22 cellular contexts compared by ENCODE assay signal in the genomic region with DNA sequence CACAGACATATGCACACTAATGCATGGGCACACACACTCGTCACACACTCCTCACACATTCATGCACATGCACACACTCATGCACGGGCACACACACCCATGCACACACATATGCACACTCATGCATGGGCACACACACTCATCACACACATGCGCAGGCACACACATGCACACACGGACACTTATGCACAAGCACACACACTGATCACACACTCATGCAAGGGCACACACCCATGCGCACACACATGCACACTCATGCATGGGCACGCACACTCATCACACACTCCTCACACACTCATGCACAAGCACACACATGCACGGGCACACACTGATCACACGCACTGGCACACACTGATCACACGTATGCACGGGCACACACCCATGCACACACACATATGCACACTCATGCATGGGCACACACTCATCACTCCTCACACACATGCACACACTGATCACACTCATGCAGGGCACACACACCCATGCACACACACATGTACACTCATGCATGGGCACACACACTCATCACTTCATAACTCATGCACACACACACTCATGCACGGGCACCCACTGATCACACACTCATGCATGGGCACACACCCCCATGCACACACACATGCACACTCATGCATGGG. TPM values are rescaled to one million over a fixed set of nuclear protein-coding genes. Genes with fewer than 3 reads are reported as not detected.
"Had no signal": no experiment of that assay in that cellular context is flagged by ENCODE, and none has a peak within 500 bp of the region (broad histone marks: within the 10 kb centered on the region; RNA-seq: fewer than 3 reads in every experiment).

No MANE protein-coding gene starts in this region.

- ATAC-seq: activated naive CD4-positive, alpha-beta T cell treated with anti-CD3 and anti-CD28 coated beads, Interleukin-2, amount 50 U/mL, for 72 hours; activated T-helper 17 cell treated with anti-CD3 and anti-CD28 coated beads, Interleukin-2, amount 50 U/mL, for 72 hours; effector memory CD8-positive, alpha-beta T cell; esophagus mucosa; natural killer cell treated with Interleukin-12 subunit alpha and Interleukin-12 subunit beta and Interleukin-15 and Interleukin-18, amount 100 ng/mL, for 72 hours; pancreas; psoas muscle; stimulated activated naive CD8-positive, alpha-beta T cell treated with anti-CD3 and anti-CD28 coated beads, Interleukin-15, Interleukin-2, amounts not matched to agents 100 U/mL and 50 U/mL, for 24 hours had no signal

- H3K4me1 ChIP-seq: psoas muscle had no signal

- H3K36me3 ChIP-seq: brain microvascular endothelial cell, right atrium auricular region, WERI-Rb-1 had no signal

- H3K27me3 ChIP-seq: brain microvascular endothelial cell, pancreas, right atrium auricular region, thyroid gland had no signal

- DNase-seq: activated CD8-positive, alpha-beta memory T cell treated with anti-CD3 and anti-CD28 coated beads, Interleukin-2, amount 50 U/mL, for 4 hours; activated T-cell treated with anti-CD3 and anti-CD28 coated beads, Interleukin-2, amount 50 U/mL, for 24 hours; aorta; brain microvascular endothelial cell; central memory CD4-positive, alpha-beta T cell; effector memory CD8-positive, alpha-beta T cell; foreskin melanocyte; hippocampal formation; kidney glomerular epithelial cell; pancreas; psoas muscle; stimulated activated CD4-positive, alpha-beta T cell treated with anti-CD3 and anti-CD28 coated beads, Interleukin-12 subunit alpha, Interleukin-12 subunit beta, amount 100 ng/mL, for 4 hours; stimulated activated CD4-positive, alpha-beta T cell treated with anti-CD3 and anti-CD28 coated beads, Interleukin-4, amount 100 ng/mL, for 4 hours; stimulated activated naive CD8-positive, alpha-beta T cell treated with anti-CD3 and anti-CD28 coated beads, Interleukin-15, Interleukin-2, amounts not matched to agents 100 U/mL and 50 U/mL, for 24 hours; thyroid gland; WERI-Rb-1 had no signal

- H3K9me3 ChIP-seq: pancreas, psoas muscle, right atrium auricular region, thyroid gland had no signal

- H3K27ac ChIP-seq: brain microvascular endothelial cell, pancreas, WERI-Rb-1 had no signal

- H3K4me3 ChIP-seq: pancreas, psoas muscle, right atrium auricular region, thyroid gland had no signal

RNA-seq across cellular contexts. Expression of a gene that starts 23.6 kb away (rescaled TPM):
- polyA plus RNA-seq: endothelial cell of umbilical vein had no signal

RNA-seq across cellular contexts. Expression of a gene that starts 50.1 kb away (rescaled TPM):
- polyA plus RNA-seq: psoas muscle had no signal
